Comparison of ENCODE assay signal across 1 cellular context in genomic region chr16:4936991-4937781, GRCh38.
TF ChIP-seq lines count a peak whose summit lies in the region.

TSS of gene PPL (minus strand) at chr16:4937148. CDS start at chr16:4937045, 103 bp downstream.

TF ChIP-seq in HepG2, 621 proteins besides CTCF, POLR2A, EP300 and RAD21 (continued from another document and continues in another):
- TF ChIP-seq HNF1A (IDR thresholded peaks at IDR 0.05; ENCODE audit: low read depth) (no peak), HNF1A (CRISPR knock-in tag; IDR thresholded peaks at IDR 0.05; ENCODE audit: borderline replicate concordance) (no peak; the same call in 1 of the 2 replicates), TCF7 (IDR thresholded peaks at IDR 0.05; ENCODE audit: low read depth) (no peak), DZIP1 (CRISPR knock-in tag; IDR thresholded peaks at IDR 0.05) (no peak), AFF4 (CRISPR knock-in tag; IDR thresholded peaks at IDR 0.05) (no peak), GMEB2 (CRISPR knock-in tag; IDR thresholded peaks at IDR 0.05; ENCODE audit: low read depth) (0 out of 2 replicates have a peak, but pooled peaks have one; percentile 31), ZNF768 (CRISPR knock-in tag; IDR thresholded peaks at IDR 0.05) (peak; percentile 26; the same call in 1 of the 2 replicates), ZNF790 (CRISPR knock-in tag; IDR thresholded peaks at IDR 0.05; ENCODE audit: borderline replicate concordance) (0 out of 2 replicates have a peak, but pooled peaks have one; percentile 37), ZNF354B (CRISPR knock-in tag; IDR thresholded peaks at IDR 0.05) (no peak), ZNF20 (CRISPR knock-in tag; IDR thresholded peaks at IDR 0.05) (no peak), ZBTB25 (CRISPR knock-in tag; IDR thresholded peaks at IDR 0.05) (peak; percentile 47; the same call in 1 of the 2 replicates), ZBTB43 (CRISPR knock-in tag; conservative IDR thresholded peaks at IDR 0.05) (no peak; the same call in 1 of the 2 replicates), DNMT3B (CRISPR knock-in tag; conservative IDR thresholded peaks at IDR 0.05) (no peak), NBN (conservative IDR thresholded peaks at IDR 0.05) (no peak), NFIB (CRISPR knock-in tag; IDR thresholded peaks at IDR 0.05; ENCODE audit: borderline replicate concordance) (no peak), NAIF1 (CRISPR knock-in tag; IDR thresholded peaks at IDR 0.05; ENCODE audit: borderline replicate concordance) (0 out of 2 replicates have a peak, but pooled peaks have one; percentile 5), ZNF646 (CRISPR knock-in tag; IDR thresholded peaks at IDR 0.05) (no peak), SP5 (CRISPR knock-in tag; IDR thresholded peaks at IDR 0.05; ENCODE audit: borderline replicate concordance, low read depth) (peak; percentile 59; the same call in 1 of the 2 replicates), NFIC (IDR thresholded peaks at IDR 0.05; ENCODE audit: low read length) (no peak), NFKB2 (CRISPR knock-in tag; IDR thresholded peaks at IDR 0.05; ENCODE audit: borderline replicate concordance) (no peak; the same call in 1 of the 2 replicates), ZNF574 (CRISPR knock-in tag; IDR thresholded peaks at IDR 0.05) (peak; percentile 60), ZSCAN25 (CRISPR knock-in tag; IDR thresholded peaks at IDR 0.05) (peak; percentile 32; the same call in 1 of the 2 replicates), ZNF136 (CRISPR knock-in tag; IDR thresholded peaks at IDR 0.05; ENCODE audit: low read depth) (no peak; the same call in 1 of the 2 replicates), ZNF556 (CRISPR knock-in tag; IDR thresholded peaks at IDR 0.05; ENCODE audit: borderline replicate concordance) (peak; percentile 44; the same call in 1 of the 2 replicates), ZNF776 (CRISPR knock-in tag; IDR thresholded peaks at IDR 0.05) (peak; percentile 30; the same call in 1 of the 2 replicates)
